Comparison of ENCODE assay signal across 1 cellular context in genomic region chr14:77390188-77390587, GRCh38.
TF ChIP-seq lines count a peak whose summit lies in the region.

No MANE protein-coding gene starts in this region.

TF ChIP-seq in HepG2, 621 proteins besides CTCF, POLR2A, EP300 and RAD21 (continued from another document):
- TF ChIP-seq HNF1A (IDR thresholded peaks at IDR 0.05; ENCODE audit: low read depth) (peak; percentile 84), HNF1A (CRISPR knock-in tag; IDR thresholded peaks at IDR 0.05; ENCODE audit: borderline replicate concordance) (peak; percentile 91; the same call in 1 of the 2 replicates), ZMYM2 (CRISPR knock-in tag; IDR thresholded peaks at IDR 0.05) (0 out of 2 replicates have a peak, but pooled peaks have one; percentile 55), ZNF710 (CRISPR knock-in tag; IDR thresholded peaks at IDR 0.05; ENCODE audit: borderline replicate concordance) (no peak), ZNF362 (CRISPR knock-in tag; IDR thresholded peaks at IDR 0.05; ENCODE audit: borderline replicate concordance) (peak; percentile 71; the same call in 1 of the 2 replicates), CENPT (CRISPR knock-in tag; IDR thresholded peaks at IDR 0.05; ENCODE audit: low read depth) (no peak)
